ENCODE assay signal across 8 cellular contexts in genomic region chr5:9361835-9362234, GRCh38.
DNase-seq lines count a peak whose midpoint lies in the region; ATAC-seq and TF ChIP-seq lines count a peak whose summit lies in the region.

No MANE protein-coding gene starts in this region.

- CTCF ChIA-PET in PC-3 (lab: Charles Lee) (interaction anchor here (0.6 to 1.0 kb wide), 2 partner anchors 78 to 152 kb away, joined by 3 to 4 read pairs; no protein-coding TSS in a partner anchor), MCF 10A (lab: Yijun Ruan, JAX) (interaction anchor here (0.6 to 1.7 kb wide), 10 partner anchors 13 to 1047 kb away, joined by 3 to 5 read pairs (median 4); partner anchors contain the start of gene SEMA5A)

- DNase-seq in NCI-H1092 (lab: John Stamatoyannopoulos, UW) = peak; percentile 22
- DNase-seq in NCI-H1092 treated with DMSO at 0.1 percent for 48 hours (lab: John Stamatoyannopoulos, UW) = no peak
- DNase-seq in GM20000 (ENCODE audit: low spot score) = peak; percentile 75
- DNase-seq in PC-3 = peak; percentile 97
- peak; percentile 85 for DNase-seq in MCF 10A (ENCODE audit: unreplicated experiment)
- peak; percentile 60 for DNase-seq in left lobe of liver (ENCODE audit: low spot score)
- DNase-seq in tibial artery = no peak

- H3K9me3 Mint-ChIP-seq in MCF 10A (ENCODE audit: unreplicated experiment) = no peaks in the 10 kb centered on the region

- H3K4me1 Mint-ChIP-seq in MCF 10A (ENCODE audit: insufficient read depth, unreplicated experiment) = no peaks in the 10 kb centered on the region

- no peaks in the 10 kb centered on the region for H3K9me3 ChIP-seq in PC-3 (ENCODE audit: low read length)
- no peaks in the 10 kb centered on the region for H3K9me3 ChIP-seq in tibial artery

- intact Hi-C loops in PC-3 (cut with micrococcal nuclease) (loop anchor here (1.0 to 10.0 kb wide), 4 partner anchors 137 to 253 kb away; no protein-coding TSS in a partner anchor), MCF 10A (cut with micrococcal nuclease) (loop anchor here (1.0 to 10.0 kb wide), 3 partner anchors 137 to 207 kb away; no protein-coding TSS in a partner anchor), tibial artery (cut with DNase I; ENCODE audit: low total_unique reads) (loop anchor here (5.0 kb wide), 1 partner anchor 180 kb away; no protein-coding TSS in a partner anchor)

- no peak overlapping the region for H3K4me3 Mint-ChIP-seq in MCF 10A (ENCODE audit: unreplicated experiment)

- H3K79me2 ChIP-seq in PC-3 (ENCODE audit: low read length) = no peaks in the 10 kb centered on the region

- no peak overlapping the region for H3K4me2 ChIP-seq in PC-3 (ENCODE audit: low read length)

- peak overlapping the region; percentile 21 for H2AFZ ChIP-seq in PC-3 (ENCODE audit: low read length)

- no peak overlapping the region for H3K27ac Mint-ChIP-seq in MCF 10A (ENCODE audit: low read depth, unreplicated experiment)

- H3K27me3 ChIP-seq in PC-3 (ENCODE audit: low read length) (no peaks in the 10 kb centered on the region), tibial artery (no peaks in the 10 kb centered on the region)

- H3K27me3 Mint-ChIP-seq in MCF 10A (ENCODE audit: insufficient read depth, unreplicated experiment) = no peaks in the 10 kb centered on the region

- no peaks in the 10 kb centered on the region for H3K9me2 ChIP-seq in PC-3 (replicated peaks; ENCODE audit: low read length)

- POLR2A ChIA-PET in PC-3 (lab: Charles Lee; ENCODE audit: unreplicated experiment) (no interaction called here), MCF 10A (lab: Yijun Ruan, JAX) (no interaction called here)

- H3K27ac ChIP-seq in PC-3 (ENCODE audit: low read length) (no peak overlapping the region), tibial artery (no peak overlapping the region)

- H3F3A ChIP-seq in PC-3 (ENCODE audit: low read length, unreplicated experiment) = no peaks in the 10 kb centered on the region

- no peaks in the 10 kb centered on the region for H3K36me3 Mint-ChIP-seq in MCF 10A (ENCODE audit: insufficient read depth, unreplicated experiment)

- no peaks in the 10 kb centered on the region for H4K20me1 ChIP-seq in PC-3 (ENCODE audit: low read length)

- H3K4me1 ChIP-seq in PC-3 (ENCODE audit: insufficient read depth, low read length) (peaks cover 15% of the 10 kb centered on the region), tibial artery (peaks cover 0 to 14% (median 0%) of the 10 kb centered on the region in 4 donors)

- no peak overlapping the region for H3K9ac ChIP-seq in PC-3 (ENCODE audit: low read length)

- no peak overlapping the region for H3K4me3 ChIP-seq in PC-3 (ENCODE audit: low read length)
- no peak overlapping the region for H3K4me3 ChIP-seq in tibial artery

- H3K36me3 ChIP-seq in PC-3 (ENCODE audit: low read depth, low read length) (no peaks in the 10 kb centered on the region), tibial artery (no peaks in the 10 kb centered on the region)

- BruUV-seq in PC-3 (replicated peaks; lab: Mats Ljungman, UMichigan) = no TSS peak
- no TSS peak for BruUV-seq in MCF 10A (replicated peaks; lab: Mats Ljungman, UMichigan)

- peak; percentile 38 for ATAC-seq in HG03469 (IDR thresholded peaks at IDR 0.05; ENCODE audit: unreplicated experiment)
- ATAC-seq in PC-3 = peak; percentile 74
- ATAC-seq in left lobe of liver = peak; percentile 97

- TF ChIP-seq CTCF in GM20000 (IDR thresholded peaks at IDR 0.05; ENCODE audit: extremely low read depth, missing control alignments) (peak; percentile 67), PC-3 (conservative IDR thresholded peaks at IDR 0.05; ENCODE audit: low read depth, low read length) (peak; percentile 100), MCF 10A (IDR thresholded peaks at IDR 0.05; ENCODE audit: unreplicated experiment) (peak; percentile 84), tibial artery (IDR thresholded peaks at IDR 0.05) (peak; percentile 20 to 31)

Comparison
In these comparisons a context has a peak if more than half of its experiments do, and no peak if none do; other contexts are left out.
1. DNase-seq: peak in NCI-H1092 (single experiment), GM20000 (single experiment), PC-3 (single experiment), MCF 10A (single experiment) and left lobe of liver (single experiment); none in NCI-H1092 treated with DMSO at 0.1 percent for 48 hours (single experiment) and tibial artery (0 of 2).
2. CTCF ChIP-seq: peak in every context shown above with its lines; median percentile 100 in PC-3; 84 in MCF 10A; 67 in GM20000; 26 in tibial artery.
3. ATAC-seq: peak in every context shown above with its lines; median percentile 97 in left lobe of liver; 74 in PC-3; 38 in HG03469.